13 cellular contexts compared by ENCODE assay signal in the genomic region with DNA sequence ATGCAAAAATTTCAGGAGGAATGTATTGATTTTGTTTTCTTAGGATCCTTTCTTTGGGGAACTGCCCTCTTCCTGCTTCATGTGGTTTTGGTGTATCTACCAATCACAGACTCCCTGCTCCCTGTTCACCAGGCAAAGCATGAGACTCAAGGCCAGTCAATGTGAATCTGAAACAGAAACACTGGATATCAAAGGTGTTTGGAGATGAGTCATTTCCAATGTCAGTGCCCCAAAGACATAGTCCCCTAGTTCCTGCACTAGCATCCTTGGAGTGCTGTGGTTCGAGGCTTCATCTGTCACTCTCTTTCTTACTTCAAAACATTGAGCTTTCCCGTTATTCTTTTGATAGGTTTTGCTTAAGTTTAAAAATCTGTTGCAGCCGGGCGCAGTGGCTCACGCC. TPM values are rescaled to one million over a fixed set of nuclear protein-coding genes. Genes with fewer than 3 reads are reported as not detected.
DNase-seq lines count a peak whose midpoint lies in the region; ATAC-seq, FAIRE-seq and TF ChIP-seq lines count a peak whose summit lies in the region.
"Had no signal": no experiment of that assay in that cellular context is flagged by ENCODE, and none has a peak within 500 bp of the region (broad histone marks: within the 10 kb centered on the region; RNA-seq: fewer than 3 reads in every experiment).

No MANE protein-coding gene starts in this region.

- H3K9me3 Mint-ChIP-seq in activated CD4-positive, alpha-beta memory T cell treated with anti-CD3 and anti-CD28 coated beads, Interleukin-2, amount 10 ng/mL, durations not matched to agents 7 days and 5 days, result no peaks in the 10 kb centered on the region

- POLR2A ChIA-PET in activated CD4-positive, alpha-beta memory T cell treated with anti-CD3 and anti-CD28 coated beads, Interleukin-2, amount 10 ng/mL, durations not matched to agents 7 days and 5 days (lab: Charles Lee), result interaction anchor here (1.0 kb wide), 1 partner anchor 15 kb away, joined by 3 read pairs; no protein-coding TSS in a partner anchor

- H3K36me3 Mint-ChIP-seq in activated CD4-positive, alpha-beta memory T cell treated with anti-CD3 and anti-CD28 coated beads, Interleukin-2, amount 10 ng/mL, durations not matched to agents 7 days and 5 days (ENCODE audit: low read depth), result no peaks in the 10 kb centered on the region

- CTCF ChIA-PET in activated CD4-positive, alpha-beta memory T cell treated with anti-CD3 and anti-CD28 coated beads, Interleukin-2, amount 10 ng/mL, durations not matched to agents 7 days and 5 days (lab: Charles Lee), result no interaction called here

- TF ChIP-seq POLR2A in GM12891 (IDR thresholded peaks at IDR 0.05; ENCODE audit: low read depth, low read length), result no peak

- peak; percentile 51 for FAIRE-seq in GM12891 (lab: Jason Lieb, UNC)

- no peak overlapping the region for H3K4me3 Mint-ChIP-seq in activated CD4-positive, alpha-beta memory T cell treated with anti-CD3 and anti-CD28 coated beads, Interleukin-2, amount 10 ng/mL, durations not matched to agents 7 days and 5 days

- ATAC-seq in GM19351 (IDR thresholded peaks at IDR 0.05; ENCODE audit: unreplicated experiment), result peak; percentile 93
- ATAC-seq in HG02973 (IDR thresholded peaks at IDR 0.05; ENCODE audit: unreplicated experiment), result peak; percentile 93
- no peak for ATAC-seq in GM19455 (IDR thresholded peaks at IDR 0.05; ENCODE audit: unreplicated experiment)
- ATAC-seq: foreskin keratinocyte had no signal

- no peaks in the 10 kb centered on the region for H3K27me3 Mint-ChIP-seq in activated CD4-positive, alpha-beta memory T cell treated with anti-CD3 and anti-CD28 coated beads, Interleukin-2, amount 10 ng/mL, durations not matched to agents 7 days and 5 days

- H3K27ac Mint-ChIP-seq in activated CD4-positive, alpha-beta memory T cell treated with anti-CD3 and anti-CD28 coated beads, Interleukin-2, amount 10 ng/mL, durations not matched to agents 7 days and 5 days, result peak overlapping the region; percentile 14

- DNase-seq in GM12891 (ENCODE audit: insufficient read length, low spot score) (no peak), NCI-H748 treated with DMSO at 0.1 percent for 48 hours (lab: John Stamatoyannopoulos, UW) (no peak), NCI-H526 (lab: John Stamatoyannopoulos, UW) (no peak)
- DNase-seq in activated CD4-positive, alpha-beta memory T cell treated with anti-CD3 and anti-CD28 coated beads, Interleukin-2, amount 10 ng/mL, durations not matched to agents 7 days and 5 days, result peak; percentile 27
- no peak for DNase-seq in activated effector memory CD4-positive, alpha-beta T cell treated with anti-CD3 and anti-CD28 coated beads, Interleukin-2, amount 50 U/mL, for 16 hours
- DNase-seq: caudate nucleus; foreskin keratinocyte; stimulated activated CD4-positive, alpha-beta T cell treated with anti-CD3 and anti-CD28 coated beads, Interleukin-4, amount 100 ng/mL, for 1 hour; trophoblast cell had no signal

- H3K4me1 Mint-ChIP-seq in activated CD4-positive, alpha-beta memory T cell treated with anti-CD3 and anti-CD28 coated beads, Interleukin-2, amount 10 ng/mL, durations not matched to agents 7 days and 5 days, result peaks cover 19% of the 10 kb centered on the region

TF ChIP-seq in GM12891, 5 proteins besides CTCF, POLR2A, EP300 and RAD21:
- TF ChIP-seq POLR2AphosphoS5 (IDR thresholded peaks at IDR 0.05; ENCODE audit: low read depth, low read length) (no peak), POU2F2 (IDR thresholded peaks at IDR 0.05; ENCODE audit: low read depth, low read length) (no peak), PAX5 (IDR thresholded peaks at IDR 0.05; ENCODE audit: insufficient read depth, low read length, severe bottlenecking) (no peak), TAF1 (IDR thresholded peaks at IDR 0.05; ENCODE audit: low read depth, low read length) (no peak), SPI1 (IDR thresholded peaks at IDR 0.05; ENCODE audit: low read depth, low read length) (no peak)

RNA-seq across cellular contexts. Expression of gene PPP3R2, which starts 8.1 kb away (rescaled TPM):
- polyA plus RNA-seq in GM12891 (2012; ENCODE audit: low read depth, missing spikeins), result not detected
- total RNA-seq in activated CD4-positive, alpha-beta memory T cell treated with anti-CD3 and anti-CD28 coated beads, Interleukin-2, amount 10 ng/mL, durations not matched to agents 7 days and 5 days, result not detected
- total RNA-seq: foreskin keratinocyte, OCI-LY7 had no signal
- polyA plus RNA-seq: foreskin keratinocyte had no signal

RNA-seq across cellular contexts. Expression of gene RNF20, which starts 53.0 kb away (rescaled TPM):
- polyA plus RNA-seq in GM12891 (2012; ENCODE audit: low read depth, missing spikeins), result 17.9 TPM
- total RNA-seq in activated CD4-positive, alpha-beta memory T cell treated with anti-CD3 and anti-CD28 coated beads, Interleukin-2, amount 10 ng/mL, durations not matched to agents 7 days and 5 days, result 10 to 100 TPM; 43.1 to 43.3 TPM
